ENCODE assay signal across 8 cellular contexts in the genomic region with DNA sequence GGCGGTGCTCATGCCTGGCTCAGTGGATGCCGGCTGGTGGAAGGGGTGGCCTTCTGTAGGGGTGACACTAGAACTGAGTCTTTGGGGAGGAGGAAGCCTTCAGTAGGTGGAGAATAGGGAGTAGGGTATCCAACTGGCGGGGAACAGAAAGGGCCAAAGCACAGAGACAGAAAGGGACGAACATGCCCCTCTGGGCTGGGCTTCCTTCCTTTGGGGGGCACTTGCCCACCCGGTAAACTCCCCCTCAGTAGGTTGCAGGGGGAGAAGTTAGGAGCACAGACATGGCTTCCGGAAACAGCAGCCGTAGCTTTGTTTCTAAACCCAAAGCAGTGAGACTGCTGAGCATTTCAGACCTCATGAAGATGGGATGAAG. TPM values are rescaled to one million over a fixed set of nuclear protein-coding genes. Genes with fewer than 3 reads are reported as not detected.
DNase-seq lines count a peak whose midpoint lies in the region; ATAC-seq, FAIRE-seq and TF ChIP-seq lines count a peak whose summit lies in the region.

No MANE protein-coding gene starts in this region.

- TF ChIP-seq POLR2A in heart left ventricle (IDR thresholded peaks at IDR 0.05): no peak
- TF ChIP-seq POLR2A in sigmoid colon (IDR thresholded peaks at IDR 0.05): no peak
- no peak for TF ChIP-seq POLR2A in GM12892 (IDR thresholded peaks at IDR 0.05; ENCODE audit: low read depth, low read length)

- peak overlapping the region; percentile 83 for H3K27ac Mint-ChIP-seq in activated T-helper 1 cell treated with anti-CD3 and anti-CD28 coated beads, Interleukin-12 subunit alpha, Interleukin-12 subunit beta, Interleukin-2, Interleukin-4 antibody, amounts not matched to agents 30 ng/mL and 10 ng/mL and 1 ng/mL, durations not matched to agents 14 hours and 24 hours and 36 hours

- H3K36me3 Mint-ChIP-seq in activated T-helper 1 cell treated with anti-CD3 and anti-CD28 coated beads, Interleukin-12 subunit alpha, Interleukin-12 subunit beta, Interleukin-2, Interleukin-4 antibody, amounts not matched to agents 30 ng/mL and 10 ng/mL and 1 ng/mL, durations not matched to agents 14 hours and 24 hours and 36 hours (ENCODE audit: low read depth): peaks cover 11% of the 10 kb centered on the region

- no peaks in the 10 kb centered on the region for H3K9me3 Mint-ChIP-seq in activated T-helper 1 cell treated with anti-CD3 and anti-CD28 coated beads, Interleukin-12 subunit alpha, Interleukin-12 subunit beta, Interleukin-2, Interleukin-4 antibody, amounts not matched to agents 30 ng/mL and 10 ng/mL and 1 ng/mL, durations not matched to agents 14 hours and 24 hours and 36 hours

- H3K4me3 Mint-ChIP-seq in activated T-helper 1 cell treated with anti-CD3 and anti-CD28 coated beads, Interleukin-12 subunit alpha, Interleukin-12 subunit beta, Interleukin-2, Interleukin-4 antibody, amounts not matched to agents 30 ng/mL and 10 ng/mL and 1 ng/mL, durations not matched to agents 14 hours and 24 hours and 36 hours: peak overlapping the region; percentile 92

- no peak for FAIRE-seq in GM12892 (lab: Jason Lieb, UNC)

- H3K4me1 Mint-ChIP-seq in activated T-helper 1 cell treated with anti-CD3 and anti-CD28 coated beads, Interleukin-12 subunit alpha, Interleukin-12 subunit beta, Interleukin-2, Interleukin-4 antibody, amounts not matched to agents 30 ng/mL and 10 ng/mL and 1 ng/mL, durations not matched to agents 14 hours and 24 hours and 36 hours (ENCODE audit: low read depth): peaks cover 10% of the 10 kb centered on the region

- intact Hi-C loops in activated T-helper 1 cell treated with anti-CD3 and anti-CD28 coated beads, Interleukin-12 subunit alpha, Interleukin-12 subunit beta, Interleukin-2, Interleukin-4 antibody, amounts not matched to agents 30 ng/mL and 10 ng/mL and 1 ng/mL, durations not matched to agents 14 hours and 24 hours and 36 hours (cut with micrococcal nuclease): no loop called here
- intact Hi-C loops in heart left ventricle (cut with DNase I) (loop anchor here in 2 of 10 donors (2.0 to 5.0 kb wide), 3 partner anchors 29 to 53 kb away; partner anchors contain the start of gene C1QTNF1 (in 2 of the 2)), sigmoid colon (cut with DNase I) (loop anchor here (5.0 kb wide), 1 partner anchor 53 kb away; the partner anchor contains the start of gene C1QTNF1)

- H3K4me1 ChIP-seq in heart left ventricle: peaks cover 0 to 25% (median 14%) of the 10 kb centered on the region in 12 donors
- peaks cover 0 to 25% (median 20%) of the 10 kb centered on the region in 4 donors for H3K4me1 ChIP-seq in sigmoid colon

- H3K27me3 Mint-ChIP-seq in activated T-helper 1 cell treated with anti-CD3 and anti-CD28 coated beads, Interleukin-12 subunit alpha, Interleukin-12 subunit beta, Interleukin-2, Interleukin-4 antibody, amounts not matched to agents 30 ng/mL and 10 ng/mL and 1 ng/mL, durations not matched to agents 14 hours and 24 hours and 36 hours (ENCODE audit: insufficient read depth): no peaks in the 10 kb centered on the region

- no peak for TF ChIP-seq EP300 in sigmoid colon (IDR thresholded peaks at IDR 0.05)

- H3K4me3 ChIP-seq in heart left ventricle (peak overlapping the region; percentile 48 to 99 (median 86)), sigmoid colon (peak overlapping the region; percentile 54 to 94 (median 92))

- WGBS in heart left ventricle, 4 donors: 2 to 5% (median 3%) methylated on average over 7 of the region's 7 CpGs
- WGBS in sigmoid colon, 2 donors: 2 to 6% methylated on average over 7 of the region's 7 CpGs

- peak; percentile 8 for ATAC-seq in HG03175 (IDR thresholded peaks at IDR 0.05; ENCODE audit: unreplicated experiment)
- peak in 3 of 4 donors; percentile 2 to 16 (median 10) for ATAC-seq in heart left ventricle

- H3K27ac ChIP-seq in heart left ventricle (peak overlapping the region; percentile 67 to 96 (median 90)), sigmoid colon (peak overlapping the region; percentile 83 to 92 (median 88))

- no peaks in the 10 kb centered on the region for H3K27me3 ChIP-seq in heart left ventricle
- no peaks in the 10 kb centered on the region for H3K27me3 ChIP-seq in sigmoid colon

- no peaks in the 10 kb centered on the region for H3K9me3 ChIP-seq in heart left ventricle
- no peaks in the 10 kb centered on the region for H3K9me3 ChIP-seq in sigmoid colon

- DNase-seq in NCI-H748 (lab: John Stamatoyannopoulos, UW; ENCODE audit: unreplicated experiment) (peak; percentile 6), NCI-H748 treated with DMSO at 0.1 percent for 48 hours (lab: John Stamatoyannopoulos, UW) (no peak), heart left ventricle (no peak), sigmoid colon (no peak), NCI-H2171 treated with DMSO at 0.1 percent for 48 hours (lab: John Stamatoyannopoulos, UW) (no peak), GM12892 (ENCODE audit: insufficient read length) (no peak)
- peak; percentile 9 for DNase-seq in activated T-helper 1 cell treated with anti-CD3 and anti-CD28 coated beads, Interleukin-12 subunit alpha, Interleukin-12 subunit beta, Interleukin-2, Interleukin-4 antibody, amounts not matched to agents 30 ng/mL and 10 ng/mL and 1 ng/mL, durations not matched to agents 14 hours and 24 hours and 36 hours (ENCODE audit: low spot score)

- H3K36me3 ChIP-seq in heart left ventricle (peaks cover 0 to 33% (median 31%) of the 10 kb centered on the region in 9 donors), sigmoid colon (peaks cover 0 to 30% (median 12%) of the 10 kb centered on the region in 4 donors)

- TF ChIP-seq CTCF in heart left ventricle (IDR thresholded peaks at IDR 0.05): no peak
- TF ChIP-seq CTCF in sigmoid colon (IDR thresholded peaks at IDR 0.05): no peak

RNA-seq across cellular contexts. Expression of gene ENGASE, which starts 0.8 kb away (rescaled TPM):
- total RNA-seq in activated T-helper 1 cell treated with anti-CD3 and anti-CD28 coated beads, Interleukin-12 subunit alpha, Interleukin-12 subunit beta, Interleukin-2, Interleukin-4 antibody, amounts not matched to agents 30 ng/mL and 10 ng/mL and 1 ng/mL, durations not matched to agents 14 hours and 24 hours and 36 hours: 46.1 and 46.6 TPM in 2 replicates
- total RNA-seq in heart left ventricle: 10 to 100 TPM in 8 of 9 donors, 1 to 10 TPM in 1; 6.2 to 42.0 (median 25.5) TPM
- polyA plus RNA-seq in heart left ventricle: 10 to 100 TPM in 1 of 2 donors, 1 to 10 TPM in 1; 9.9 to 21.9 TPM
- 10 to 100 TPM; 14.3 to 26.3 (median 14.4) TPM for total RNA-seq in sigmoid colon
- polyA plus RNA-seq in sigmoid colon: 10 to 100 TPM in 2 of 3 donors, 1 to 10 TPM in 1; 7.2 to 55.9 (median 10.6) TPM
- polyA plus RNA-seq in GM12892 (2012; ENCODE audit: missing spikeins): 16.5 TPM

RNA-seq across cellular contexts. Expression of gene C1QTNF1, which starts 51.5 kb away (rescaled TPM):
- total RNA-seq in activated T-helper 1 cell treated with anti-CD3 and anti-CD28 coated beads, Interleukin-12 subunit alpha, Interleukin-12 subunit beta, Interleukin-2, Interleukin-4 antibody, amounts not matched to agents 30 ng/mL and 10 ng/mL and 1 ng/mL, durations not matched to agents 14 hours and 24 hours and 36 hours: not detected in 2 replicates
- 100 to 1,000 TPM in 4 of 9 donors, 10 to 100 TPM in 5; 37.0 to 406 (median 66.2) TPM for total RNA-seq in heart left ventricle
- 100 to 1,000 TPM in 1 of 2 donors, 10 to 100 TPM in 1; 85.5 to 189 TPM for polyA plus RNA-seq in heart left ventricle
- total RNA-seq in sigmoid colon: 10 to 100 TPM; 14.8 to 31.4 (median 26.2) TPM
- polyA plus RNA-seq in sigmoid colon: 10 to 100 TPM in 1 of 3 donors, 1 to 10 TPM in 2; 1.4 to 34.6 (median 4.8) TPM
- 0.08 TPM for polyA plus RNA-seq in GM12892 (2012; ENCODE audit: missing spikeins)

Comparison
In these comparisons a context has a peak if more than half of its experiments do, and no peak if none do; other contexts are left out.
1. DNase-seq: peak in NCI-H748 (single experiment) and activated T-helper 1 cell treated with anti-CD3 and anti-CD28 coated beads, Interleukin-12 subunit alpha, Interleukin-12 subunit beta, Interleukin-2, Interleukin-4 antibody, amounts not matched to agents 30 ng/mL and 10 ng/mL and 1 ng/mL, durations not matched to agents 14 hours and 24 hours and 36 hours (single experiment); none in NCI-H748 treated with DMSO at 0.1 percent for 48 hours (single experiment), heart left ventricle (0 of 5), sigmoid colon (single experiment), NCI-H2171 treated with DMSO at 0.1 percent for 48 hours (single experiment) and GM12892 (single experiment).
2. RNA of gene C1QTNF1, which starts 51.5 kb away (total RNA-seq): 37.0 to 406 TPM in heart left ventricle and 14.8 to 31.4 TPM in sigmoid colon; not detected in activated T-helper 1 cell treated with anti-CD3 and anti-CD28 coated beads, Interleukin-12 subunit alpha, Interleukin-12 subunit beta, Interleukin-2, Interleukin-4 antibody, amounts not matched to agents 30 ng/mL and 10 ng/mL and 1 ng/mL, durations not matched to agents 14 hours and 24 hours and 36 hours; every median in the first group is over 10 times any median in the second.